In genomic region chr3:119702530-119703527, GRCh38 we compare ENCODE assay signal across 8 cellular contexts. TPM values are rescaled to one million over a fixed set of nuclear protein-coding genes. Genes with fewer than 3 reads are reported as not detected.
DNase-seq lines count a peak whose midpoint lies in the region; ATAC-seq and TF ChIP-seq lines count a peak whose summit lies in the region.

CFAP91 (plus strand) TSS chr3:119703022; CDS start chr3:119703099, 77 bp downstream.

- intact Hi-C loops in breast epithelium (cut with DNase I; ENCODE audit: low total_unique reads) = no loop called here

- no peak within 1 kb of the TSS for H4K8ac ChIP-seq in H9 (replicated peaks; ENCODE audit: insufficient read length, low read depth, low read length)

- H4K20me1 ChIP-seq in H9 (ENCODE audit: control insufficient read depth, insufficient read depth, insufficient read length) = no peaks in the 10 kb centered on the region

- no peak within 1 kb of the TSS for H3K18ac ChIP-seq in H9 (ENCODE audit: insufficient read length, low read depth, low read length)

- no peak within 1 kb of the TSS for H2BK20ac ChIP-seq in H9 (ENCODE audit: low read depth, low read length, poor library complexity, severe bottlenecking)

- H3K4me1 ChIP-seq in ES-I3 (ENCODE audit: insufficient read depth, low read length) = no peaks in the 10 kb centered on the region
- no peaks in the 10 kb centered on the region; the same call in 1 of the 2 replicates for H3K4me1 ChIP-seq in H9 (ENCODE audit: insufficient read depth, low read length)
- H3K4me1 ChIP-seq in breast epithelium = no peaks in the 10 kb centered on the region
- H3K4me1 ChIP-seq in iPS-20b (ENCODE audit: insufficient read depth, low read length) = peaks cover 4% of the 10 kb centered on the region; the same call in 1 of the 2 replicates
- peaks cover 9% of the 10 kb centered on the region for H3K4me1 ChIP-seq in skeletal muscle satellite cell (ENCODE audit: control insufficient read depth, insufficient read depth, low read length)

- H3K4me1 Mint-ChIP-seq in H9 (peaks cover 12 to 15% of the 10 kb centered on the region in 2 experiments; a peak in 3 of 4 replicates), WTC11 (peaks cover 13% of the 10 kb centered on the region)

- H2AFZ ChIP-seq in H9 (ENCODE audit: low read length) = no peak within 1 kb of the TSS

- H3K9me3 ChIP-seq in ES-I3 (ENCODE audit: control insufficient read depth, insufficient read depth, low read length) (no peaks in the 10 kb centered on the region), H9 (ENCODE audit: control insufficient read depth, low read depth, low read length) (no peaks in the 10 kb centered on the region), breast epithelium (no peaks in the 10 kb centered on the region), iPS-20b (ENCODE audit: insufficient read depth, low read depth, low read length) (no peaks in the 10 kb centered on the region), skeletal muscle satellite cell (replicated peaks; ENCODE audit: low read length) (no peaks in the 10 kb centered on the region)

- H3K4me3 ChIP-seq in breast epithelium = peak within 1 kb of the TSS; percentile 45 to 81 (median 61)
- H3K4me3 ChIP-seq in iPS-20b (ENCODE audit: low read length) = peak within 1 kb of the TSS; percentile 80
- H3K4me3 ChIP-seq in skeletal muscle satellite cell (ENCODE audit: low read length) = peak within 1 kb of the TSS; percentile 84

- H3K27me3 Mint-ChIP-seq in H9 (ENCODE audit: low read depth) = peaks cover 20% of the 10 kb centered on the region
- peaks cover 38% of the 10 kb centered on the region for H3K27me3 Mint-ChIP-seq in WTC11 (ENCODE audit: low read depth)

- H3K4me2 ChIP-seq in H9 (ENCODE audit: insufficient read depth, insufficient read length, low read length) (peak within 1 kb of the TSS; percentile 45), skeletal muscle satellite cell (ENCODE audit: low read length) (peak within 1 kb of the TSS; percentile 100)

- no peak within 1 kb of the TSS for H4K5ac ChIP-seq in H9 (ENCODE audit: insufficient read length, low read depth, low read length)

- POLR2A ChIA-PET in WTC11 (lab: Charles Lee) = interaction anchor here (1.0 kb wide), 1 partner anchor 26 kb away, joined by 3 read pairs; the partner anchor contains the start of gene COX17

- no peak within 1 kb of the TSS for H3K23ac ChIP-seq in H9 (ENCODE audit: insufficient read length, low read depth, low read length)

- DNase-seq in H9 (peak; percentile 99), NCI-H1105 (lab: John Stamatoyannopoulos, UW) (peak; percentile 99), WTC11 (ENCODE audit: low spot score) (peak; percentile 99), breast epithelium (ENCODE audit: low spot score in 2 of 2) (peak; percentile 96), SW 1271 (lab: John Stamatoyannopoulos, UW) (no peak)

- no peak within 1 kb of the TSS for H2AK5ac ChIP-seq in H9 (ENCODE audit: insufficient read length, low read length)

- H3K14ac ChIP-seq in H9 (ENCODE audit: insufficient read depth, low read length) = no peak within 1 kb of the TSS

- no peak within 1 kb of the TSS for H2BK5ac ChIP-seq in H9 (ENCODE audit: insufficient read length, low read length)

- H3K9me3 Mint-ChIP-seq in H9 (peaks cover 0 to 3% of the 10 kb centered on the region in 2 experiments; a peak in 2 of 5 replicates), WTC11 (peaks cover 3% of the 10 kb centered on the region; the same call in 1 of the 2 replicates)

- no peak within 1 kb of the TSS for H3T11ph ChIP-seq in H9 (ENCODE audit: low read length)

- no peak for TF ChIP-seq POLR2A in breast epithelium (IDR thresholded peaks at IDR 0.05)

- no peaks in the 10 kb centered on the region for H3K79me2 ChIP-seq in H9 (ENCODE audit: insufficient read depth, low read length)

- H2BK120ac ChIP-seq in H9 (ENCODE audit: low read depth, low read length, poor library complexity, severe bottlenecking) = no peak within 1 kb of the TSS

- peaks cover 6% of the 10 kb centered on the region; the same call in 1 of the 2 replicates for H3K27me3 ChIP-seq in H9 (ENCODE audit: insufficient read depth, low read length)
- no peaks in the 10 kb centered on the region for H3K27me3 ChIP-seq in breast epithelium
- peaks cover 15% of the 10 kb centered on the region for H3K27me3 ChIP-seq in iPS-20b (ENCODE audit: insufficient read depth, low read length)
- peaks cover 3% of the 10 kb centered on the region for H3K27me3 ChIP-seq in skeletal muscle satellite cell (ENCODE audit: control insufficient read depth, insufficient read depth, low read length)

- H3K36me3 ChIP-seq in ES-I3 (ENCODE audit: insufficient read depth, low read length) (no peaks in the 10 kb centered on the region), breast epithelium (no peaks in the 10 kb centered on the region), iPS-20b (ENCODE audit: insufficient read depth, low read depth, low read length) (no peaks in the 10 kb centered on the region), skeletal muscle satellite cell (ENCODE audit: insufficient read depth, low read length) (no peaks in the 10 kb centered on the region)

- H3K36me3 Mint-ChIP-seq in H9 (ENCODE audit: insufficient read depth in 1 of 3, low read depth in 3 of 3) (peaks cover 0 to 2% (median 0%) of the 10 kb centered on the region in 3 experiments; a peak in 1 of 7 replicates), WTC11 (no peaks in the 10 kb centered on the region)

- WGBS in H9 (ENCODE audit: extremely low coverage, insufficient read length, low lambda C conversion rate) = no CpG with 5 or more reads among the region's 59 CpGs

- no peak within 1 kb of the TSS for H3K56ac ChIP-seq in H9 (ENCODE audit: insufficient read length, low read depth, low read length)

- no peaks in the 10 kb centered on the region for H3K79me1 ChIP-seq in H9 (ENCODE audit: insufficient read depth, low read depth, low read length, poor library complexity, severe bottlenecking)

- H3K4me3 Mint-ChIP-seq in H9 (peak within 1 kb of the TSS; percentile 68 to 83), WTC11 (peak within 1 kb of the TSS; percentile 69)

- no peak within 1 kb of the TSS for H2BK15ac ChIP-seq in H9 (ENCODE audit: low read depth, low read length)

- H3K27ac Mint-ChIP-seq in H9 (no peak within 1 kb of the TSS; a peak in 1 of 7 replicates), WTC11 (no peak within 1 kb of the TSS)

- peak within 1 kb of the TSS; percentile 81; the same call in 1 of the 2 replicates for H3K9ac ChIP-seq in ES-I3 (ENCODE audit: low read depth, low read length)
- H3K9ac ChIP-seq in H9 (ENCODE audit: extremely low read depth, insufficient read length, low read length) = no peak within 1 kb of the TSS
- peak within 1 kb of the TSS; percentile 56; the same call in 1 of the 2 replicates for H3K9ac ChIP-seq in iPS-20b (ENCODE audit: low read depth, low read length)
- peak within 1 kb of the TSS; percentile 68 for H3K9ac ChIP-seq in skeletal muscle satellite cell (ENCODE audit: low read depth, low read length)

- H3K23me2 ChIP-seq in H9 (ENCODE audit: insufficient read length, low read depth, low read length, poor library complexity, severe bottlenecking) = peaks cover 6% of the 10 kb centered on the region

- CTCF ChIA-PET in WTC11 (lab: Charles Lee) = interaction anchor here (1.0 kb wide), 1 partner anchor 12 kb away, joined by 3 read pairs; no protein-coding TSS in a partner anchor

- no peak within 1 kb of the TSS for H4K91ac ChIP-seq in H9 (ENCODE audit: insufficient read length, low read depth, low read length)

- H3K4ac ChIP-seq in H9 (ENCODE audit: low read depth, low read length) = no peak within 1 kb of the TSS

- H3K27ac ChIP-seq in H9 (ENCODE audit: insufficient read length, low read depth, low read length) (no peak within 1 kb of the TSS), breast epithelium (peak within 1 kb of the TSS; percentile 78 to 85), iPS-20b (ENCODE audit: low read length) (no peak within 1 kb of the TSS)

- peak; percentile 99 for ATAC-seq in WTC11

- no peak for TF ChIP-seq CTCF in H9 (conservative IDR thresholded peaks at IDR 0.05)
- no peak for TF ChIP-seq CTCF in WTC11 (IDR thresholded peaks at IDR 0.05)
- no peak for TF ChIP-seq CTCF in breast epithelium (IDR thresholded peaks at IDR 0.05)

- H2BK12ac ChIP-seq in H9 (ENCODE audit: insufficient read length, low read depth, low read length) = no peak within 1 kb of the TSS

TF ChIP-seq in WTC11, 78 proteins besides CTCF, POLR2A, EP300 and RAD21 (continues in another document):
- TF ChIP-seq, protein P1, sequence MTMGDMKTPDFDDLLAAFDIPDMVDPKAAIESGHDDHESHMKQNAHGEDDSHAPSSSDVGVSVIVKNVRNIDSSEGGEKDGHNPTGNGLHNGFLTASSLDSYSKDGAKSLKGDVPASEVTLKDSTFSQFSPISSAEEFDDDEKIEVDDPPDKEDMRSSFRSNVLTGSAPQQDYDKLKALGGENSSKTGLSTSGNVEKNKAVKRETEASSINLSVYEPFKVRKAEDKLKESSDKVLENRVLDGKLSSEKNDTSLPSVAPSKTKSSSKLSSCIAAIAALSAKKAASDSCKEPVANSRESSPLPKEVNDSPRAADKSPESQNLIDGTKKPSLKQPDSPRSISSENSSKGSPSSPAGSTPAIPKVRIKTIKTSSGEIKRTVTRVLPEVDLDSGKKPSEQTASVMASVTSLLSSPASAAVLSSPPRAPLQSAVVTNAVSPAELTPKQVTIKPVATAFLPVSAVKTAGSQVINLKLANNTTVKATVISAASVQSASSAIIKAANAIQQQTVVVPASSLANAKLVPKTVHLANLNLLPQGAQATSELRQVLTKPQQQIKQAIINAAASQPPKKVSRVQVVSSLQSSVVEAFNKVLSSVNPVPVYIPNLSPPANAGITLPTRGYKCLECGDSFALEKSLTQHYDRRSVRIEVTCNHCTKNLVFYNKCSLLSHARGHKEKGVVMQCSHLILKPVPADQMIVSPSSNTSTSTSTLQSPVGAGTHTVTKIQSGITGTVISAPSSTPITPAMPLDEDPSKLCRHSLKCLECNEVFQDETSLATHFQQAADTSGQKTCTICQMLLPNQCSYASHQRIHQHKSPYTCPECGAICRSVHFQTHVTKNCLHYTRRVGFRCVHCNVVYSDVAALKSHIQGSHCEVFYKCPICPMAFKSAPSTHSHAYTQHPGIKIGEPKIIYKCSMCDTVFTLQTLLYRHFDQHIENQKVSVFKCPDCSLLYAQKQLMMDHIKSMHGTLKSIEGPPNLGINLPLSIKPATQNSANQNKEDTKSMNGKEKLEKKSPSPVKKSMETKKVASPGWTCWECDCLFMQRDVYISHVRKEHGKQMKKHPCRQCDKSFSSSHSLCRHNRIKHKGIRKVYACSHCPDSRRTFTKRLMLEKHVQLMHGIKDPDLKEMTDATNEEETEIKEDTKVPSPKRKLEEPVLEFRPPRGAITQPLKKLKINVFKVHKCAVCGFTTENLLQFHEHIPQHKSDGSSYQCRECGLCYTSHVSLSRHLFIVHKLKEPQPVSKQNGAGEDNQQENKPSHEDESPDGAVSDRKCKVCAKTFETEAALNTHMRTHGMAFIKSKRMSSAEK (CRISPR knock-in tag; IDR thresholded peaks at IDR 0.05; ENCODE audit: borderline replicate concordance) = no peak
- TF ChIP-seq NFYB (CRISPR knock-in tag; conservative IDR thresholded peaks at IDR 0.05; ENCODE audit: low read depth) = no peak
- peak; percentile 52 for TF ChIP-seq ZNF423 (CRISPR knock-in tag; IDR thresholded peaks at IDR 0.05)
- no peak for TF ChIP-seq RELA (CRISPR knock-in tag; IDR thresholded peaks at IDR 0.05; ENCODE audit: borderline replicate concordance)

RNA-seq across cellular contexts. Expression of gene CFAP91, which starts in this region (rescaled TPM):
- total RNA-seq in H9 (2021) (2.2 and 2.3 TPM in 2 replicates), WTC11 (2021) (2.2 to 3.5 TPM (median 3.3 TPM) in 3 replicates), breast epithelium (10 to 100 TPM in 2 of 3 donors, 1 to 10 TPM in 1; 4.3 to 25.2 (median 24.6) TPM)
- 0.25 and 0.87 TPM in 2 replicates for total RNA-seq in skeletal muscle satellite cell (2012; rRNA removed)

Comparison
In these comparisons a context has a peak if more than half of its experiments do, and no peak if none do; other contexts are left out.
1. DNase-seq: peak in H9 (single experiment), NCI-H1105 (single experiment), WTC11 (single experiment) and breast epithelium (2 of 2); none in SW 1271 (0 of 2).
2. H3K27ac ChIP-seq: peak in breast epithelium (2 of 2); none in H9 (single experiment) and iPS-20b (single experiment).
3. Peak in every context shown above with its lines, with median percentiles within 50 percentile points of each other: H3K4me3 ChIP-seq.